ENCODE assay signal across 1 cellular context in the genomic region with DNA sequence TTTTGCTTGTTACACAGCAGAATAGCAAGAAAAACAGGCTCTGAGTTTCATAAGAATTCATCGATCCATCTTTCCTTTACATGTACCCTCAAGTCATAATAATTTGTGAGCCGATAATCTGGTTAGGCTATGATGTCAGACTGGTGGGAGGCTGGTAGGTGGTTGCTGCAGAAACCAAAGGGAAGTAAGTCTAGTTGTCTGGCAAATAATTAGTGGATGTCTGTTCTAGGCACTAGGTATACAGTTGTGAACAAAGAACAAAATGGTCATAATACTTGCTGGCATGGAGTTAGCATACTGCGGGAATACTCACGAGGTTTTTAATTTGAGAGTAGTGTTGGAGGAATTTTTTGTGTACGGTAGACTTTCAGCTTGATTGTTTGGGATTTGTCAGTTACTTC.
TF ChIP-seq lines count a peak whose summit lies in the region.

No MANE protein-coding gene starts in this region.

TF ChIP-seq in GM23338, 12 proteins besides CTCF, POLR2A, EP300 and RAD21 (continued from another document):
- no peak for TF ChIP-seq ZNF462 (CRISPR knock-in tag; IDR thresholded peaks at IDR 0.05)
- TF ChIP-seq NANOG (IDR thresholded peaks at IDR 0.05; ENCODE audit: borderline replicate concordance): no peak
- TF ChIP-seq ZNF114 (CRISPR knock-in tag; IDR thresholded peaks at IDR 0.05): no peak
- TF ChIP-seq STAT1 (IDR thresholded peaks at IDR 0.05; ENCODE audit: unreplicated experiment): no peak
- TF ChIP-seq POLR2AphosphoS5 (IDR thresholded peaks at IDR 0.05; ENCODE audit: low read depth): no peak
